ENCODE assay signal across 19 cellular contexts in the genomic region with DNA sequence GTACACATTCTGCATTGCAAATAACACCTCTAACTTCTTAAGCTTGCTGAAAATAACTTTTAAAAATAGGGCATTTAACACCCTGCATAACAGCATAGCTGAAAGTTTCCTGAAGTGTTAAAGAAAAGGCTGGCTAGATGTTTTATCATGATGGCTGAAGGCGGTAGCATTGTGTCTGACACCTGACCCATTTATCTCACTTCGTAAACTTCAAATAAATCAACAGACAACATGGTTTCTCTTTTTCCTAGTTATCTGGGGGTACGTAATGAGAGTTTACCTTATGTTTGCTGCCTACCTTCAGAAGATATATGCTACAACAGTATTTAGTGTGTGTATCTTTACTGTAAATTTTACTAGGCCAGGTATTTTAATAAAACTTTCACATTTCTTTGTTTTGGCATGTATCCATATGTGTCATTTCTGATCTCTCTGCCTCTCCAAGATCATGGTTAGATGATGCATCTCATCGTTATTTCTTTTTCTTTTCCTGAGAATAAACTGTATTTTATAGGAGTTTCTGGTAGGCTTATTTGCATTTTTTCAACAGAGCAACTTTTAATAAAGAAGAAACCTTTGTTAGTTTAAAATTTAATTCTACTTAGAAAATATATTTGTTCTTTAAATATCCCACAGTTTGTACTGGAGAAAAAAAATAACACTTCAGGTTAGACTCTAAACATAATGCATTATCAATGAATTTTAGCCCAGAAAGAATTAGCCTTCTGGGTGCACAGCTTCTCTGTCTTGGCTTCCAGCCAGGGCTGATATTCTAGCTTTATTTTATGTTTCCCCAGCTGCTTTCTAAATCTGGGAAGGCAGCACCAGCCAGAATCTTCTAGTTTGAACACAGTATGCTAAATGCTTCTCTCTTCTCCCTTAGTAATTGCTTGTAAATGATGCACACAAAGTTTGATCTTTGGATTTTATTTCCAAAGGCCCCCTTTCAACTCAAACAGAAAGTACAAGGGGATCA. TPM values are rescaled to one million over a fixed set of nuclear protein-coding genes. Genes with fewer than 3 reads are reported as not detected.
DNase-seq lines count a peak whose midpoint lies in the region; ATAC-seq and TF ChIP-seq lines count a peak whose summit lies in the region.
"Had no signal": no experiment of that assay in that cellular context is flagged by ENCODE, and none has a peak within 500 bp of the region (broad histone marks: within the 10 kb centered on the region; RNA-seq: fewer than 3 reads in every experiment).

No MANE protein-coding gene starts in this region.

- H3K79me2 ChIP-seq in hepatocyte: no peaks in the 10 kb centered on the region

- H3K9me3 Mint-ChIP-seq in activated CD8-positive, alpha-beta memory T cell treated with anti-CD3 and anti-CD28 coated beads, Interleukin-2, amount 10 ng/mL, durations not matched to agents 7 days and 5 days (ENCODE audit: low read depth): no peaks in the 10 kb centered on the region
- H3K9me3 Mint-ChIP-seq in chondrocyte (ENCODE audit: low read depth): no peaks in the 10 kb centered on the region
- H3K9me3 Mint-ChIP-seq: activated T-cell treated with anti-CD3 and anti-CD28 coated beads, Interleukin-2, amount 50 U/mL, for 24 hours; stimulated activated naive B cell treated with anti-CD40 and anti-IgM and Interleukin-4, amounts not matched to agents 10 μg/mL and 1 μg/mL and 100 μg/mL, for 72 hours; T-helper 1 cell treated with Interleukin-12 subunit alpha and Interleukin-12 subunit beta and Interleukin-4 antibody, amounts not matched to agents 30 μg/mL and 1 μg/mL, for 36 hours had no signal

- no peak for ATAC-seq in activated CD8-positive, alpha-beta memory T cell treated with anti-CD3 and anti-CD28 coated beads, Interleukin-2, amount 10 ng/mL, durations not matched to agents 7 days and 5 days
- ATAC-seq: GM12878; mucosa of descending colon; stimulated activated naive B cell treated with anti-CD40 and anti-IgM and Interleukin-4, amounts not matched to agents 10 μg/mL and 1 μg/mL and 100 μg/mL, for 72 hours had no signal

- H3K27ac ChIP-seq in hepatocyte: no peak overlapping the region
- H3K27ac ChIP-seq: dorsolateral prefrontal cortex, Peyer's patch, right atrium auricular region had no signal

- peak; percentile 81 for DNase-seq in DMS 273 (lab: John Stamatoyannopoulos, UW; ENCODE audit: unreplicated experiment)
- DNase-seq in NCI-H1694 (lab: John Stamatoyannopoulos, UW): peak; percentile 13
- peak; percentile 39 for DNase-seq in NCI-H524 treated with DMSO at 0.1 percent for 48 hours (lab: John Stamatoyannopoulos, UW)
- peak; percentile 28 for DNase-seq in hepatocyte (ENCODE audit: low spot score)
- DNase-seq in GM13977 (ENCODE audit: low spot score): no peak
- no peak for DNase-seq in activated CD8-positive, alpha-beta memory T cell treated with anti-CD3 and anti-CD28 coated beads, Interleukin-2, amount 10 ng/mL, durations not matched to agents 7 days and 5 days
- DNase-seq in chondrocyte (ENCODE audit: low spot score): no peak
- no peak for DNase-seq in islet precursor cell
- DNase-seq: activated T-cell treated with anti-CD3 and anti-CD28 coated beads, Interleukin-2, amount 50 U/mL, for 24 hours; amniotic stem cell; dorsolateral prefrontal cortex; MG63; Peyer's patch; stimulated activated CD4-positive, alpha-beta T cell treated with anti-CD3 and anti-CD28 coated beads, Interleukin-4, amount 100 ng/mL, for 1 hour; stimulated activated naive B cell treated with anti-CD40 and anti-IgM and Interleukin-4, amounts not matched to agents 10 μg/mL and 1 μg/mL and 100 μg/mL, for 72 hours had no signal

- H3K4me3 Mint-ChIP-seq in activated CD8-positive, alpha-beta memory T cell treated with anti-CD3 and anti-CD28 coated beads, Interleukin-2, amount 10 ng/mL, durations not matched to agents 7 days and 5 days: no peak overlapping the region
- H3K4me3 Mint-ChIP-seq in chondrocyte (ENCODE audit: unreplicated experiment): no peak overlapping the region
- H3K4me3 Mint-ChIP-seq: activated T-cell treated with anti-CD3 and anti-CD28 coated beads, Interleukin-2, amount 50 U/mL, for 24 hours; stimulated activated naive B cell treated with anti-CD40 and anti-IgM and Interleukin-4, amounts not matched to agents 10 μg/mL and 1 μg/mL and 100 μg/mL, for 72 hours; T-helper 1 cell treated with Interleukin-12 subunit alpha and Interleukin-12 subunit beta and Interleukin-4 antibody, amounts not matched to agents 30 μg/mL and 1 μg/mL, for 36 hours had no signal

- no peaks in the 10 kb centered on the region for H3K36me3 Mint-ChIP-seq in activated CD8-positive, alpha-beta memory T cell treated with anti-CD3 and anti-CD28 coated beads, Interleukin-2, amount 10 ng/mL, durations not matched to agents 7 days and 5 days
- no peaks in the 10 kb centered on the region for H3K36me3 Mint-ChIP-seq in chondrocyte (ENCODE audit: low read depth)
- H3K36me3 Mint-ChIP-seq: stimulated activated naive B cell treated with anti-CD40 and anti-IgM and Interleukin-4, amounts not matched to agents 10 μg/mL and 1 μg/mL and 100 μg/mL, for 72 hours had no signal

- H3K27me3 ChIP-seq in hepatocyte: peaks cover 4% of the 10 kb centered on the region
- H3K27me3 ChIP-seq: MG63, Peyer's patch, right atrium auricular region had no signal

- H3K27me3 Mint-ChIP-seq in activated CD8-positive, alpha-beta memory T cell treated with anti-CD3 and anti-CD28 coated beads, Interleukin-2, amount 10 ng/mL, durations not matched to agents 7 days and 5 days: no peaks in the 10 kb centered on the region
- no peaks in the 10 kb centered on the region for H3K27me3 Mint-ChIP-seq in chondrocyte (ENCODE audit: low read depth)
- H3K27me3 Mint-ChIP-seq: activated T-cell treated with anti-CD3 and anti-CD28 coated beads, Interleukin-2, amount 50 U/mL, for 24 hours; stimulated activated naive B cell treated with anti-CD40 and anti-IgM and Interleukin-4, amounts not matched to agents 10 μg/mL and 1 μg/mL and 100 μg/mL, for 72 hours had no signal

- CTCF ChIA-PET in activated CD8-positive, alpha-beta memory T cell treated with anti-CD3 and anti-CD28 coated beads, Interleukin-2, amount 10 ng/mL, durations not matched to agents 7 days and 5 days (lab: Charles Lee): no interaction called here

- no peak overlapping the region for H3K4me2 ChIP-seq in hepatocyte

- no peaks in the 10 kb centered on the region for H3K9me2 ChIP-seq in hepatocyte (replicated peaks; ENCODE audit: insufficient read depth)

- no peak for TF ChIP-seq CTCF in hepatocyte (IDR thresholded peaks at IDR 0.05; ENCODE audit: poor library complexity)
- no peak for TF ChIP-seq CTCF in GM13977 (IDR thresholded peaks at IDR 0.05; ENCODE audit: extremely low read depth, insufficient read depth, missing control alignments)
- no peak for TF ChIP-seq CTCF in chondrocyte (IDR thresholded peaks at IDR 0.05)

- H3K27ac Mint-ChIP-seq in activated CD8-positive, alpha-beta memory T cell treated with anti-CD3 and anti-CD28 coated beads, Interleukin-2, amount 10 ng/mL, durations not matched to agents 7 days and 5 days: no peak overlapping the region
- H3K27ac Mint-ChIP-seq in chondrocyte (ENCODE audit: unreplicated experiment): no peak overlapping the region
- H3K27ac Mint-ChIP-seq: activated T-cell treated with anti-CD3 and anti-CD28 coated beads, Interleukin-2, amount 50 U/mL, for 24 hours; stimulated activated naive B cell treated with anti-CD40 and anti-IgM and Interleukin-4, amounts not matched to agents 10 μg/mL and 1 μg/mL and 100 μg/mL, for 72 hours; T-helper 1 cell treated with Interleukin-12 subunit alpha and Interleukin-12 subunit beta and Interleukin-4 antibody, amounts not matched to agents 30 μg/mL and 1 μg/mL, for 36 hours had no signal

- H3K36me3 ChIP-seq in hepatocyte (replicated peaks; ENCODE audit: insufficient read depth, low read depth): no peaks in the 10 kb centered on the region
- H3K36me3 ChIP-seq: MG63, Peyer's patch, right atrium auricular region had no signal

- H3K4me3 ChIP-seq in hepatocyte: no peak overlapping the region
- H3K4me3 ChIP-seq: dorsolateral prefrontal cortex, GM12878, MG63, mucosa of descending colon, Peyer's patch, right atrium auricular region had no signal

- no peaks in the 10 kb centered on the region for H3K9me3 ChIP-seq in hepatocyte (ENCODE audit: low read depth)
- H3K9me3 ChIP-seq: MG63, mucosa of descending colon, Peyer's patch, right atrium auricular region had no signal

- in situ Hi-C loops in GM13977 (cut with MboI; ENCODE audit: low pct_unique_long_range_greater_than_20kb, low sequenced_read_pairs, unreplicated experiment): no loop called here

- no peaks in the 10 kb centered on the region for H4K20me1 ChIP-seq in hepatocyte (ENCODE audit: insufficient read depth, poor library complexity, severe bottlenecking)

- WGBS in hepatocyte (ENCODE audit: low lambda C conversion rate, missing lambda C conversion rate): 50% methylated on average over 4 of the region's 4 CpGs

- H3K4me1 ChIP-seq in hepatocyte (ENCODE audit: insufficient read depth): no peaks in the 10 kb centered on the region
- H3K4me1 ChIP-seq: Peyer's patch, right atrium auricular region had no signal

- no peak overlapping the region for H2AFZ ChIP-seq in hepatocyte

- H3K4me1 Mint-ChIP-seq in activated CD8-positive, alpha-beta memory T cell treated with anti-CD3 and anti-CD28 coated beads, Interleukin-2, amount 10 ng/mL, durations not matched to agents 7 days and 5 days: no peaks in the 10 kb centered on the region
- H3K4me1 Mint-ChIP-seq in chondrocyte (ENCODE audit: low read depth): peaks cover 23% of the 10 kb centered on the region
- H3K4me1 Mint-ChIP-seq: stimulated activated naive B cell treated with anti-CD40 and anti-IgM and Interleukin-4, amounts not matched to agents 10 μg/mL and 1 μg/mL and 100 μg/mL, for 72 hours had no signal

RNA-seq across cellular contexts. Expression of gene NDST4, which starts 2.9 kb away (rescaled TPM):
- total RNA-seq in hepatocyte (0.12 and 0.37 TPM in 2 replicates), chondrocyte (1.4 TPM in 1 of 3 replicates, not detected in the others)
- polyA plus RNA-seq in hepatocyte: 0.29 TPM in 1 of 2 replicates, not detected in the other
- not detected for total RNA-seq in activated CD8-positive, alpha-beta memory T cell treated with anti-CD3 and anti-CD28 coated beads, Interleukin-2, amount 10 ng/mL, durations not matched to agents 7 days and 5 days
- total RNA-seq: Peyer's patch, right atrium auricular region had no signal

Comparison
In these comparisons a context has a peak if more than half of its experiments do, and no peak if none do; other contexts are left out.
1. DNase-seq: peak in DMS 273 (single experiment), NCI-H1694 (single experiment), NCI-H524 treated with DMSO at 0.1 percent for 48 hours (single experiment) and hepatocyte (single experiment); none in GM13977 (single experiment), activated CD8-positive, alpha-beta memory T cell treated with anti-CD3 and anti-CD28 coated beads, Interleukin-2, amount 10 ng/mL, durations not matched to agents 7 days and 5 days (single experiment), chondrocyte (single experiment) and islet precursor cell (single experiment).